ENCODE assay signal across 9 cellular contexts in genomic region chr20:40265872-40266533, GRCh38.
DNase-seq lines count a peak whose midpoint lies in the region; ATAC-seq and TF ChIP-seq lines count a peak whose summit lies in the region.
"Had no signal": no experiment of that assay in that cellular context is flagged by ENCODE, and none has a peak within 500 bp of the region (broad histone marks: within the 10 kb centered on the region; RNA-seq: fewer than 3 reads in every experiment).

No MANE protein-coding gene starts in this region.

- no peaks in the 10 kb centered on the region for H3K4me1 ChIP-seq in mucosa of descending colon (ENCODE audit: low read depth)

- no peaks in the 10 kb centered on the region for H3K9me3 Mint-ChIP-seq in dendritic cell treated with granulocyte-macrophage colony-stimulating factor and Interleukin-4, amounts not matched to agents 40 ng/mL and 50 ng/mL, for 4 days
- H3K9me3 Mint-ChIP-seq: IgD-negative memory B cell had no signal

- no peaks in the 10 kb centered on the region for H3K36me3 Mint-ChIP-seq in dendritic cell treated with granulocyte-macrophage colony-stimulating factor and Interleukin-4, amounts not matched to agents 40 ng/mL and 50 ng/mL, for 4 days (ENCODE audit: low read depth)
- peaks cover 3% of the 10 kb centered on the region for H3K36me3 Mint-ChIP-seq in T-helper 17 cell (ENCODE audit: low read depth)
- H3K36me3 Mint-ChIP-seq: IgD-negative memory B cell had no signal

- H3K27me3 Mint-ChIP-seq in dendritic cell treated with granulocyte-macrophage colony-stimulating factor and Interleukin-4, amounts not matched to agents 40 ng/mL and 50 ng/mL, for 4 days = peaks cover 8% of the 10 kb centered on the region
- H3K27me3 Mint-ChIP-seq in T-helper 17 cell = peaks cover 12% of the 10 kb centered on the region
- H3K27me3 Mint-ChIP-seq: IgD-negative memory B cell had no signal

- no peak overlapping the region for H3K4me3 ChIP-seq in mucosa of descending colon

- no peaks in the 10 kb centered on the region for H3K36me3 ChIP-seq in mucosa of descending colon (ENCODE audit: low read depth)

- DNase-seq in Daoy (ENCODE audit: low read depth) = peak; percentile 14
- peak; percentile 36 for DNase-seq in NCI-H1092 treated with DMSO at 0.1 percent for 48 hours (lab: John Stamatoyannopoulos, UW)
- DNase-seq in mucosa of descending colon = peak in 2 of 3 donors; percentile 36 to 64
- no peak for DNase-seq in T-helper 17 cell
- DNase-seq in NCI-H146 (lab: John Stamatoyannopoulos, UW) = no peak
- DNase-seq in NCI-H146 treated with DMSO at 0.1 percent for 48 hours (lab: John Stamatoyannopoulos, UW; ENCODE audit: unreplicated experiment) = no peak

- no peak for TF ChIP-seq CTCF in mucosa of descending colon (IDR thresholded peaks at IDR 0.05)

- H3K9me3 ChIP-seq in mucosa of descending colon = no peaks in the 10 kb centered on the region
- no peaks in the 10 kb centered on the region for H3K9me3 ChIP-seq in T-helper 17 cell (ENCODE audit: control insufficient read depth, low read length, poor library complexity, severe bottlenecking)

- peak; percentile 57 for ATAC-seq in mucosa of descending colon
- ATAC-seq in GM21447 (IDR thresholded peaks at IDR 0.05; ENCODE audit: unreplicated experiment) = no peak
- no peak for ATAC-seq in T-helper 17 cell

- no peak overlapping the region for H3K4me3 Mint-ChIP-seq in dendritic cell treated with granulocyte-macrophage colony-stimulating factor and Interleukin-4, amounts not matched to agents 40 ng/mL and 50 ng/mL, for 4 days
- H3K4me3 Mint-ChIP-seq in T-helper 17 cell = no peak overlapping the region
- H3K4me3 Mint-ChIP-seq: IgD-negative memory B cell had no signal

- peak overlapping the region; percentile 39 for H3K27ac Mint-ChIP-seq in dendritic cell treated with granulocyte-macrophage colony-stimulating factor and Interleukin-4, amounts not matched to agents 40 ng/mL and 50 ng/mL, for 4 days
- no peak overlapping the region for H3K27ac Mint-ChIP-seq in T-helper 17 cell
- H3K27ac Mint-ChIP-seq: IgD-negative memory B cell had no signal

- peaks cover 73% of the 10 kb centered on the region for H3K4me1 Mint-ChIP-seq in dendritic cell treated with granulocyte-macrophage colony-stimulating factor and Interleukin-4, amounts not matched to agents 40 ng/mL and 50 ng/mL, for 4 days (ENCODE audit: low read depth)
- peaks cover 4% of the 10 kb centered on the region for H3K4me1 Mint-ChIP-seq in T-helper 17 cell
- H3K4me1 Mint-ChIP-seq: IgD-negative memory B cell had no signal

- intact Hi-C loops in dendritic cell treated with granulocyte-macrophage colony-stimulating factor and Interleukin-4, amounts not matched to agents 40 ng/mL and 50 ng/mL, for 4 days (cut with micrococcal nuclease) = loop anchor here (10.0 kb wide), 2 partner anchors 101 to 419 kb away; partner anchors contain the start of gene MAFB
- intact Hi-C loops in mucosa of descending colon (cut with DNase I, micrococcal nuclease) = loop anchor here in 1 of 2 donors (10.0 kb wide), 1 partner anchor 419 kb away; the partner anchor contains the start of gene MAFB

Comparison
In these comparisons a context has a peak if more than half of its experiments do, and no peak if none do; other contexts are left out.
1. DNase-seq: peak in Daoy (single experiment), NCI-H1092 treated with DMSO at 0.1 percent for 48 hours (single experiment) and mucosa of descending colon (2 of 3); none in T-helper 17 cell (0 of 3), NCI-H146 (single experiment) and NCI-H146 treated with DMSO at 0.1 percent for 48 hours (single experiment).